Comparison of ENCODE assay signal across 28 cellular contexts in the genomic region with DNA sequence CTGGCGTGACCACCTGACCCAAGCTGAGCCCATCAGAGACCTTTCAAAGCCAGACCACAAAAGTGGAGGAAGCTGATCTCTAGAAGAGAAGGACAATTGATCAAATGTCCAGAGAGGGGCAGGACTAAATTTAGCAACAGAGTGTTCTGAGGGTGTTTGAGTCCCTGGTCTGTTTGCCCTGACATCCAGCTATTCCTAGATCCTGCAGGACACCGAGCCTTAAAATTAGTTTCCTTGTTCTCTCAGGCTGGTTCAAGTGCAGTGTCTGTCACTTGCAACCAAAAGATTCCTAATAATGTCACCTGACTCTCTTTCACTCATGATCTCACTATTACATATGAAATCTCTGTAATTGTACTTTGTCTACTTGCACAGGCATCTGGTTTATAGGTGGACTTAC. TPM values are rescaled to one million over a fixed set of nuclear protein-coding genes. Genes with fewer than 3 reads are reported as not detected.
A peak's percentile ranks its signal among the peaks of the same experiment; 100 is the strongest.
DNase-seq lines count a peak whose midpoint lies in the region; ATAC-seq, FAIRE-seq and TF ChIP-seq lines count a peak whose summit lies in the region.
"Had no signal": no experiment of that assay in that cellular context is flagged by ENCODE, and none has a peak within 500 bp of the region (broad histone marks: within the 10 kb centered on the region; RNA-seq: fewer than 3 reads in every experiment).

No MANE protein-coding gene starts in this region.

- H3K9me3 ChIP-seq in PC-3 (ENCODE audit: low read length): no peaks in the 10 kb centered on the region
- no peaks in the 10 kb centered on the region for H3K9me3 ChIP-seq in left ventricle myocardium inferior (replicated peaks)
- H3K9me3 ChIP-seq in skeletal muscle satellite cell (replicated peaks; ENCODE audit: low read length): no peaks in the 10 kb centered on the region
- H3K9me3 ChIP-seq in vagina: no peaks in the 10 kb centered on the region
- H3K9me3 ChIP-seq in small intestine (ENCODE audit: control insufficient read depth, low read depth): no peaks in the 10 kb centered on the region
- H3K9me3 ChIP-seq: esophagus muscularis mucosa, lower lobe of right lung, psoas muscle, uterus had no signal

- POLR2A ChIA-PET in PC-3 (lab: Charles Lee; ENCODE audit: unreplicated experiment): no interaction called here
- POLR2A ChIA-PET in MCF 10A (lab: Yijun Ruan, JAX): interaction anchor here (1.0 to 2.7 kb wide), 6 partner anchors 10 to 216 kb away, joined by 3 to 11 read pairs (median 5); no protein-coding TSS in a partner anchor

- H3K4me2 ChIP-seq in PC-3 (ENCODE audit: low read length) (peak overlapping the region; percentile 77), skeletal muscle satellite cell (ENCODE audit: low read length) (peak overlapping the region; percentile 72)

- H3K4me1 ChIP-seq in PC-3 (ENCODE audit: insufficient read depth, low read length) (peaks cover 44% of the 10 kb centered on the region), left ventricle myocardium inferior (peaks cover 16% of the 10 kb centered on the region), skeletal muscle satellite cell (ENCODE audit: control insufficient read depth, insufficient read depth, low read length) (peaks cover 23% of the 10 kb centered on the region), vagina (peaks cover 8% of the 10 kb centered on the region), small intestine (ENCODE audit: control insufficient read depth in 2 of 2, insufficient read depth in 1 of 2, low read depth in 1 of 2, low read length in 1 of 2) (peaks cover 0 to 10% of the 10 kb centered on the region in 2 donors)
- H3K4me1 ChIP-seq: lower lobe of right lung, psoas muscle, uterus had no signal

- ATAC-seq in PC-3: no peak
- ATAC-seq: WTC11 had no signal

- CTCF ChIA-PET in PC-3 (lab: Charles Lee): interaction anchor here (0.7 kb wide), 1 partner anchor 25 kb away, joined by 3 read pairs; no protein-coding TSS in a partner anchor
- CTCF ChIA-PET in MCF 10A (lab: Yijun Ruan, JAX): interaction anchor here (0.6 to 0.7 kb wide), 2 partner anchors 174 to 377 kb away, joined by 4 to 6 read pairs; no protein-coding TSS in a partner anchor

- no peak overlapping the region for H3K4me3 ChIP-seq in PC-3 (ENCODE audit: low read length)
- no peak overlapping the region for H3K4me3 ChIP-seq in left ventricle myocardium inferior
- H3K4me3 ChIP-seq in skeletal muscle satellite cell (ENCODE audit: low read length): peak overlapping the region; percentile 16
- no peak overlapping the region for H3K4me3 ChIP-seq in vagina
- H3K4me3 ChIP-seq in small intestine (ENCODE audit: low read depth in 1 of 2, low read length in 2 of 2): no peak overlapping the region
- H3K4me3 ChIP-seq: esophagus muscularis mucosa, lower lobe of right lung, psoas muscle, skin epidermis, uterus had no signal

- no peaks in the 10 kb centered on the region for H3K9me2 ChIP-seq in PC-3 (replicated peaks; ENCODE audit: low read length)

- H2AFZ ChIP-seq in PC-3 (ENCODE audit: low read length): no peak overlapping the region

- H3K27me3 ChIP-seq in PC-3 (ENCODE audit: low read length) (no peaks in the 10 kb centered on the region), left ventricle myocardium inferior (ENCODE audit: low read depth) (no peaks in the 10 kb centered on the region), skeletal muscle satellite cell (ENCODE audit: control insufficient read depth, insufficient read depth, low read length) (no peaks in the 10 kb centered on the region), vagina (no peaks in the 10 kb centered on the region), small intestine (ENCODE audit: control insufficient read depth in 2 of 2, insufficient read depth in 2 of 2, low read length in 2 of 2) (no peaks in the 10 kb centered on the region)
- H3K27me3 ChIP-seq: esophagus muscularis mucosa, uterus had no signal

- no peak for TF ChIP-seq POLR2A in vagina (IDR thresholded peaks at IDR 0.05)

- H3K9ac ChIP-seq in PC-3 (ENCODE audit: low read length): peak overlapping the region; percentile 47
- peak overlapping the region; percentile 41 for H3K9ac ChIP-seq in skeletal muscle satellite cell (ENCODE audit: low read depth, low read length)

- intact Hi-C loops in PC-3 (cut with micrococcal nuclease): loop anchor here (1.0 kb wide), 3 partner anchors 14 to 32 kb away; no protein-coding TSS in a partner anchor
- intact Hi-C loops in MCF 10A (cut with micrococcal nuclease): loop anchor here (1.0 to 10.0 kb wide), 3 partner anchors 34 to 1272 kb away; no protein-coding TSS in a partner anchor
- intact Hi-C loops in left ventricle myocardium inferior (cut with micrococcal nuclease): no loop called here
- intact Hi-C loops in vagina (cut with DNase I): no loop called here

- peaks cover 11% of the 10 kb centered on the region for H3F3A ChIP-seq in PC-3 (ENCODE audit: low read length, unreplicated experiment)

- H4K20me1 ChIP-seq in PC-3 (ENCODE audit: low read length): no peaks in the 10 kb centered on the region

- peaks cover 29% of the 10 kb centered on the region for H3K4me1 Mint-ChIP-seq in MCF 10A (ENCODE audit: insufficient read depth, unreplicated experiment)
- H3K4me1 Mint-ChIP-seq: activated naive CD8-positive, alpha-beta T cell treated with anti-CD3 and anti-CD28 coated beads for 36 hours; CD4-positive, CD25-positive, alpha-beta regulatory T cell had no signal

- WGBS in small intestine, 3 donors: 94 to 98% (median 95%) methylated on average over 2 of the region's 2 CpGs

- FAIRE-seq in small intestine (lab: Jason Lieb, UNC): no peak
- FAIRE-seq: GM19239 had no signal

- H3K36me3 ChIP-seq in PC-3 (ENCODE audit: low read depth, low read length) (no peaks in the 10 kb centered on the region), left ventricle myocardium inferior (no peaks in the 10 kb centered on the region), skeletal muscle satellite cell (ENCODE audit: insufficient read depth, low read length) (no peaks in the 10 kb centered on the region), vagina (no peaks in the 10 kb centered on the region), small intestine (ENCODE audit: control insufficient read depth in 2 of 2, insufficient read depth in 2 of 2, low read length in 2 of 2) (no peaks in the 10 kb centered on the region)
- H3K36me3 ChIP-seq: esophagus muscularis mucosa, lower lobe of right lung, uterus had no signal

- BruUV-seq in PC-3 (replicated peaks; lab: Mats Ljungman, UMichigan) (no TSS peak), MCF 10A (replicated peaks; lab: Mats Ljungman, UMichigan) (no TSS peak)

- H3K27ac Mint-ChIP-seq in MCF 10A (ENCODE audit: low read depth, unreplicated experiment): no peak overlapping the region
- H3K27ac Mint-ChIP-seq: activated naive CD8-positive, alpha-beta T cell treated with anti-CD3 and anti-CD28 coated beads for 36 hours; activated T-helper 2 cell treated with anti-CD3 and anti-CD28 coated beads, Interferon-gamma antibody, Interleukin-2, Interleukin-4, amounts not matched to agents 10 μg/mL and 5 μg/mL and 100 μg/mL, durations not matched to agents 14 hours and 24 hours and 36 hours; CD4-positive, CD25-positive, alpha-beta regulatory T cell; WTC11 had no signal

- peak overlapping the region; percentile 91 for H3K27ac ChIP-seq in PC-3 (ENCODE audit: low read length)
- peak overlapping the region; percentile 82 for H3K27ac ChIP-seq in left ventricle myocardium inferior (replicated peaks)
- no peak overlapping the region for H3K27ac ChIP-seq in vagina
- no peak overlapping the region for H3K27ac ChIP-seq in small intestine (ENCODE audit: low read depth in 1 of 2, low read length in 1 of 2)
- H3K27ac ChIP-seq: HL-60, lower lobe of right lung, psoas muscle, uterus had no signal

- peaks cover 6% of the 10 kb centered on the region for H3K36me3 Mint-ChIP-seq in MCF 10A (ENCODE audit: insufficient read depth, unreplicated experiment)
- H3K36me3 Mint-ChIP-seq: activated naive CD8-positive, alpha-beta T cell treated with anti-CD3 and anti-CD28 coated beads for 36 hours; CD4-positive, CD25-positive, alpha-beta regulatory T cell; WTC11 had no signal

- H3K4me3 Mint-ChIP-seq in MCF 10A (ENCODE audit: unreplicated experiment): peak overlapping the region; percentile 56
- H3K4me3 Mint-ChIP-seq: activated naive CD8-positive, alpha-beta T cell treated with anti-CD3 and anti-CD28 coated beads for 36 hours; CD4-positive, CD25-positive, alpha-beta regulatory T cell; neural crest cell; WTC11 had no signal

- H3K9me3 Mint-ChIP-seq in MCF 10A (ENCODE audit: unreplicated experiment): no peaks in the 10 kb centered on the region
- H3K9me3 Mint-ChIP-seq: activated naive CD8-positive, alpha-beta T cell treated with anti-CD3 and anti-CD28 coated beads for 36 hours; activated T-helper 2 cell treated with anti-CD3 and anti-CD28 coated beads, Interferon-gamma antibody, Interleukin-2, Interleukin-4, amounts not matched to agents 10 μg/mL and 5 μg/mL and 100 μg/mL, durations not matched to agents 14 hours and 24 hours and 36 hours had no signal

- TF ChIP-seq CTCF in PC-3 (conservative IDR thresholded peaks at IDR 0.05; ENCODE audit: low read depth, low read length) (no peak), MCF 10A (IDR thresholded peaks at IDR 0.05; ENCODE audit: unreplicated experiment) (no peak), left ventricle myocardium inferior (IDR thresholded peaks at IDR 0.05; ENCODE audit: borderline replicate concordance) (no peak), vagina (IDR thresholded peaks at IDR 0.05) (no peak)

- DNase-seq in PC-3 (no peak), MCF 10A (ENCODE audit: unreplicated experiment) (no peak), left ventricle myocardium inferior (no peak), vagina (ENCODE audit: extremely low spot score in 2 of 2) (no peak), SK-N-DZ (ENCODE audit: low spot score) (no peak), small intestine (no peak)
- DNase-seq: activated CD4-positive, alpha-beta T cell treated with anti-CD3 and anti-CD28 coated beads, Interleukin-2, amount 50 U/mL, for 4 hours; activated CD8-positive, alpha-beta memory T cell treated with anti-CD3 and anti-CD28 coated beads, Interleukin-2, amount 50 U/mL, for 48 hours; activated naive CD8-positive, alpha-beta T cell treated with anti-CD3 and anti-CD28 coated beads for 36 hours; CD4-positive, CD25-positive, alpha-beta regulatory T cell; effector memory CD4-positive, alpha-beta T cell; Kasumi-1; NCI-H2171 treated with DMSO at 0.1 percent for 48 hours; NCI-H524; psoas muscle; RPMI8226; stimulated activated CD4-positive, alpha-beta T cell treated with anti-CD3 and anti-CD28 coated beads, Interleukin-1b, Interleukin-23, amount 100 ng/mL, for 48 hours; T-helper 9 cell; uterus had no signal

- no peaks in the 10 kb centered on the region for H3K79me2 ChIP-seq in PC-3 (ENCODE audit: low read length)

- no peaks in the 10 kb centered on the region for H3K27me3 Mint-ChIP-seq in MCF 10A (ENCODE audit: insufficient read depth, unreplicated experiment)
- H3K27me3 Mint-ChIP-seq: activated naive CD8-positive, alpha-beta T cell treated with anti-CD3 and anti-CD28 coated beads for 36 hours had no signal

RNA-seq across cellular contexts. Expression of a gene that starts 33.0 kb away (rescaled TPM):
- 54.8 and 55.4 TPM in 2 replicates for total RNA-seq in PC-3 (2014; rRNA removed)
- 12.3 and 16.4 TPM in 2 replicates for total RNA-seq in MCF 10A (2022)
- 51.0 TPM for total RNA-seq in left ventricle myocardium inferior
- 7.4 and 8.9 TPM in 2 replicates for total RNA-seq in skeletal muscle satellite cell (2012; rRNA removed)
- total RNA-seq in vagina: 37.6 TPM
- polyA plus RNA-seq in SK-N-DZ (2014; cell fraction: cytosol; rRNA removed): not detected in 2 replicates
- polyA plus RNA-seq in SK-N-DZ (2014; cell fraction: nucleus; rRNA removed): not detected in 2 replicates
- 10 to 100 TPM; 25.2 to 34.2 (median 27.3) TPM for polyA plus RNA-seq in small intestine

Comparison
In these comparisons a context has a peak if more than half of its experiments do, and no peak if none do; other contexts are left out.
1. H3K27ac ChIP-seq: peak in PC-3 (single experiment) and left ventricle myocardium inferior (single experiment); none in vagina (single experiment) and small intestine (0 of 2).
2. intact Hi-C loops: an anchor here in PC-3 (1.0 kb wide) and MCF 10A (1.0 to 10.0 kb wide); none called in left ventricle myocardium inferior and vagina.